In the genomic region with DNA sequence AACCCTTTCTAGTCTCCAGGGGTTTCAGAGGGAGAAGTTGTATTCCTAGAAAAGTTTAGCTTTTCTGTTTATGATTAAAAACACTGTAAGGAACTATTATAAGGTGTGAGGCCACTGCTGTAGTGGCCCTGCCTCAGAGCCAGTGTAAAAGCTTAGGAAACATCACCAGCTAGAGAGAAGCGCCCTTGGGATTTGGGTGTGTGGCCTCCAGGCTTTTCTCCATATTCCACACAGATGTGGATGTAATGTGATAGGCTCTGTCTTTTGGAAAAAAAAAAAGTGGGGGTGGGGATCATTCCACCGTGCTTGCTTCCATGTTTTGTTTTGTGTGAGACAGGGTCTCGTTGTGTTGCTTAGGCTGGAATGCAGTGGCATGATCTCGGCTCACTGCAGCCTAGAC, we compare ENCODE assay signal across 25 cellular contexts. TPM values are rescaled to one million over a fixed set of nuclear protein-coding genes. Genes with fewer than 3 reads are reported as not detected.
A peak's percentile ranks its signal among the peaks of the same experiment; 100 is the strongest.
DNase-seq lines count a peak whose midpoint lies in the region; ATAC-seq and TF ChIP-seq lines count a peak whose summit lies in the region.
"Had no signal": no experiment of that assay in that cellular context is flagged by ENCODE, and none has a peak within 500 bp of the region (broad histone marks: within the 10 kb centered on the region; RNA-seq: fewer than 3 reads in every experiment).

No MANE protein-coding gene starts in this region.

- H3K9me3 Mint-ChIP-seq in chondrocyte (ENCODE audit: low read depth): no peaks in the 10 kb centered on the region
- no peaks in the 10 kb centered on the region for H3K9me3 Mint-ChIP-seq in natural killer cell

- TF ChIP-seq CTCF in chondrocyte (IDR thresholded peaks at IDR 0.05) (no peak), natural killer cell (IDR thresholded peaks at IDR 0.05) (no peak)

- peaks cover 75% of the 10 kb centered on the region for H3K36me3 Mint-ChIP-seq in chondrocyte (ENCODE audit: low read depth)
- peaks cover 54% of the 10 kb centered on the region for H3K36me3 Mint-ChIP-seq in natural killer cell

- peak overlapping the region; percentile 49 for H3K27ac Mint-ChIP-seq in chondrocyte (ENCODE audit: unreplicated experiment)
- H3K27ac Mint-ChIP-seq in natural killer cell: no peak overlapping the region

- ATAC-seq in HG02852 (IDR thresholded peaks at IDR 0.05; ENCODE audit: unreplicated experiment) (no peak), natural killer cell (no peak)
- ATAC-seq: GM12878, PC-3 had no signal

- H3K27me3 Mint-ChIP-seq in chondrocyte (ENCODE audit: low read depth) (no peaks in the 10 kb centered on the region), natural killer cell (ENCODE audit: low read depth in 2 of 2) (no peaks in the 10 kb centered on the region)

- H3K4me1 Mint-ChIP-seq in chondrocyte (ENCODE audit: low read depth) (peaks cover 21% of the 10 kb centered on the region), natural killer cell (peaks cover 15 to 18% of the 10 kb centered on the region in 2 donors)

- DNase-seq in NCI-H82 (lab: John Stamatoyannopoulos, UW) (peak; percentile 36), NCI-H82 treated with DMSO at 0.1 percent for 48 hours (lab: John Stamatoyannopoulos, UW; ENCODE audit: unreplicated experiment) (no peak), chondrocyte (ENCODE audit: low spot score) (no peak), fibroblast of peridontal ligament (ENCODE audit: extremely low read depth) (peak; percentile 50), NCI-H2081 (lab: John Stamatoyannopoulos, UW) (no peak), natural killer cell (no peak), NCI-H510A (lab: John Stamatoyannopoulos, UW) (no peak)
- DNase-seq: 8988T; ACHN; DMS53; GDM1; GOT3; IMR-90; KG1; MG63; NCI-H1105 treated with DMSO at 0.1 percent for 48 hours; NCI-H146; NCI-H1930; NCI-H2227 treated with DMSO at 0.1 percent for 48 hours; NCI-H748 treated with DMSO at 0.1 percent for 48 hours; NK-92 treated with Interleukin-12 subunit alpha and Interleukin-12 subunit beta, amount 100 ng/mL, for 24 hours; PC-3; Right ventricle myocardium superior had no signal

- H3K4me3 Mint-ChIP-seq in chondrocyte (ENCODE audit: unreplicated experiment): no peak overlapping the region
- H3K4me3 Mint-ChIP-seq in natural killer cell: no peak overlapping the region

- intact Hi-C loops in natural killer cell (cut with micrococcal nuclease): no loop called here

RNA-seq across cellular contexts. Expression of a gene that starts 13.9 kb away (rescaled TPM):
- total RNA-seq in chondrocyte (353 to 419 TPM (median 388 TPM) in 3 replicates), natural killer cell (100 to 1,000 TPM; 143 to 172 (median 148) TPM)

RNA-seq across cellular contexts. Expression of a gene that starts 57.5 kb away (rescaled TPM):
- total RNA-seq in chondrocyte (18.8 to 32.1 TPM (median 19.5 TPM) in 3 replicates), natural killer cell (10 to 100 TPM; 11.9 to 18.5 (median 14.1) TPM)

Comparison
In these comparisons a context has a peak if more than half of its experiments do, and no peak if none do; other contexts are left out.
1. DNase-seq: peak in NCI-H82 (single experiment) and fibroblast of peridontal ligament (single experiment); none in NCI-H82 treated with DMSO at 0.1 percent for 48 hours (single experiment), chondrocyte (single experiment), NCI-H2081 (0 of 2), natural killer cell (single experiment) and NCI-H510A (single experiment).